ENCODE assay signal across 20 cellular contexts in the genomic region with DNA sequence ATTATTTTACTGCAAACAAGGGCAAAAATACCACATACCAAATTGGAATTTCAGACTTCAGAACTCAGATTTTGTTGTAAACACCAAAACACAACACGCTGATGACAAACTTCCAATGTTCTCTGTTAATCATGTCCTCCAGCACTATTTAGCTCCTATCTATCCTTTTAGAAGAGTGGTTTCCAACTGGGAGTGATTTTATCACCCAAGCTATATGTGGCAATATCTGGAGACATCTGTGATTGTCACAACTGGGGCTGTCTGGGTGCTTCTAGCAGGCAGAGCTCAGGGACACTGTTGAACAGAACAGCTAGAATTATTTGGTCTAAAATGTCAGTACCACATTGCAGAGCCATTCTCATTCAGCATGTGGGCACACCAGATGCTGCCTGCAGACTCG.
DNase-seq lines count a peak whose midpoint lies in the region; ATAC-seq and TF ChIP-seq lines count a peak whose summit lies in the region.
"Had no signal": no experiment of that assay in that cellular context is flagged by ENCODE, and none has a peak within 500 bp of the region (broad histone marks: within the 10 kb centered on the region; RNA-seq: fewer than 3 reads in every experiment).

No MANE protein-coding gene starts in this region.

- H3K36me3 ChIP-seq in DND-41 (ENCODE audit: insufficient read depth, low read length) (no peaks in the 10 kb centered on the region), HEK293 (ENCODE audit: control insufficient read depth in 2 of 2, insufficient read depth in 1 of 2, low read length in 2 of 2) (no peaks in the 10 kb centered on the region)
- H3K36me3 ChIP-seq: BE2C; BLaER1 treated with 17β-estradiol and CSF1 and Interleukin-3, amounts not matched to agents 10 nM and 100 nM had no signal

- DNase-seq in DND-41 (no peak), NAMALWA (ENCODE audit: low spot score) (no peak), NCI-H2081 treated with DMSO at 0.1 percent for 48 hours (lab: John Stamatoyannopoulos, UW) (no peak)
- DNase-seq: 8988T; ACHN; AML-193; BE2C; CD4-positive, alpha-beta T cell; CD8-positive, alpha-beta memory T cell; DMS 273 treated with DMSO at 0.1 percent for 48 hours; DMS79; GF-D8; GM23248; H7; HCEC 1CT had no signal

- no peak for TF ChIP-seq CTCF in DND-41 (IDR thresholded peaks at IDR 0.05; ENCODE audit: borderline replicate concordance, extremely low read depth, low read length, poor library complexity, severe bottlenecking)
- TF ChIP-seq CTCF in HEK293 (tag by site-specific recombination; IDR thresholded peaks at IDR 0.05), result no peak

- H3K79me2 ChIP-seq in DND-41 (ENCODE audit: insufficient read depth, low read length), result no peaks in the 10 kb centered on the region

- CTCF ChIA-PET in HEK293 (lab: Yijun Ruan, JAX), result interaction anchor here (0.6 to 0.9 kb wide), 2 partner anchors 18 to 32 kb away, joined by 3 to 4 read pairs; no protein-coding TSS in a partner anchor

- H3K4me2 ChIP-seq in DND-41 (ENCODE audit: insufficient read depth, low read length), result no peak overlapping the region
- H3K4me2 ChIP-seq: A549; BLaER1 treated with 17β-estradiol and CSF1 and Interleukin-3, amounts not matched to agents 10 nM and 100 nM had no signal

- H3K4me1 ChIP-seq in DND-41 (ENCODE audit: insufficient read depth, low read length) (peaks cover 52% of the 10 kb centered on the region), HEK293 (ENCODE audit: control insufficient read depth, insufficient read depth, low read length) (peaks cover 56% of the 10 kb centered on the region)
- H3K4me1 ChIP-seq: A549 had no signal

- no peaks in the 10 kb centered on the region for H4K20me1 ChIP-seq in DND-41 (ENCODE audit: insufficient read depth, low read length)
- H4K20me1 ChIP-seq: BLaER1 treated with 17β-estradiol and CSF1 and Interleukin-3, amounts not matched to agents 10 nM and 100 nM had no signal

- peak overlapping the region; percentile 98 for H3K27ac ChIP-seq in DND-41 (ENCODE audit: low read length)
- peak overlapping the region; percentile 17; the same call in 1 of the 2 replicates for H3K27ac ChIP-seq in HEK293 (ENCODE audit: extremely low read depth, low read depth, low read length)
- H3K27ac ChIP-seq: A549; BLaER1 treated with 17β-estradiol and CSF1 and Interleukin-3, amounts not matched to agents 10 nM and 100 nM; GM23248 had no signal

- no peak overlapping the region for H3K4me3 ChIP-seq in DND-41 (ENCODE audit: low read depth in 1 of 2, low read length in 2 of 2)
- no peak overlapping the region for H3K4me3 ChIP-seq in HEK293 (ENCODE audit: low read depth, low read length)
- H3K4me3 ChIP-seq: A549; BLaER1 treated with 17β-estradiol and CSF1 and Interleukin-3, amounts not matched to agents 10 nM and 100 nM; GM23248 had no signal

- no peak overlapping the region for H3K9ac ChIP-seq in DND-41 (ENCODE audit: low read depth, low read length)
- H3K9ac ChIP-seq: BLaER1 treated with 17β-estradiol and CSF1 and Interleukin-3, amounts not matched to agents 10 nM and 100 nM; GM23248 had no signal

- ATAC-seq in DND-41 (ENCODE audit: insufficient read depth, low read depth) (no peak), SK-N-SH treated with all-trans-retinoic acid at 6 μM for 48 hours (no peak), GM21723 (IDR thresholded peaks at IDR 0.05; ENCODE audit: unreplicated experiment) (no peak)
- ATAC-seq: A549 had no signal

- POLR2A ChIA-PET in HEK293 (lab: Yijun Ruan, JAX), result no interaction called here

- no peak overlapping the region for H2AFZ ChIP-seq in DND-41 (ENCODE audit: low read depth, low read length)
- H2AFZ ChIP-seq: GM23248 had no signal

- no peaks in the 10 kb centered on the region for H3K27me3 ChIP-seq in DND-41 (ENCODE audit: insufficient read depth, low read length, poor library complexity)
- H3K27me3 ChIP-seq: BE2C; BLaER1 treated with 17β-estradiol and CSF1 and Interleukin-3, amounts not matched to agents 10 nM and 100 nM had no signal

- H3K9me3 ChIP-seq in DND-41 (ENCODE audit: insufficient read depth, low read length, severe bottlenecking), result no peaks in the 10 kb centered on the region
- no peaks in the 10 kb centered on the region for H3K9me3 ChIP-seq in HEK293 (ENCODE audit: control insufficient read depth, insufficient read depth, low read depth, low read length)
- H3K9me3 ChIP-seq: A549; BE2C; BLaER1 treated with 17β-estradiol and CSF1 and Interleukin-3, amounts not matched to agents 10 nM and 100 nM had no signal

TF ChIP-seq in HEK293, 187 proteins besides CTCF, POLR2A, EP300 and RAD21:
- no peak for TF ChIP-seq ZNF660 (tag by site-specific recombination; IDR thresholded peaks at IDR 0.05)
- no peak for TF ChIP-seq ZBTB8A (tag by site-specific recombination; IDR thresholded peaks at IDR 0.05)

TF ChIP-seq in SK-N-SH treated with all-trans-retinoic acid at 6 μM for 48 hours, 23 proteins besides CTCF, POLR2A, EP300 and RAD21:
- 0 out of 2 replicates have a peak, but pooled peaks have one; percentile 19 for TF ChIP-seq ZNF70 (CRISPR knock-in tag; IDR thresholded peaks at IDR 0.05)
- TF ChIP-seq, protein P1, sequence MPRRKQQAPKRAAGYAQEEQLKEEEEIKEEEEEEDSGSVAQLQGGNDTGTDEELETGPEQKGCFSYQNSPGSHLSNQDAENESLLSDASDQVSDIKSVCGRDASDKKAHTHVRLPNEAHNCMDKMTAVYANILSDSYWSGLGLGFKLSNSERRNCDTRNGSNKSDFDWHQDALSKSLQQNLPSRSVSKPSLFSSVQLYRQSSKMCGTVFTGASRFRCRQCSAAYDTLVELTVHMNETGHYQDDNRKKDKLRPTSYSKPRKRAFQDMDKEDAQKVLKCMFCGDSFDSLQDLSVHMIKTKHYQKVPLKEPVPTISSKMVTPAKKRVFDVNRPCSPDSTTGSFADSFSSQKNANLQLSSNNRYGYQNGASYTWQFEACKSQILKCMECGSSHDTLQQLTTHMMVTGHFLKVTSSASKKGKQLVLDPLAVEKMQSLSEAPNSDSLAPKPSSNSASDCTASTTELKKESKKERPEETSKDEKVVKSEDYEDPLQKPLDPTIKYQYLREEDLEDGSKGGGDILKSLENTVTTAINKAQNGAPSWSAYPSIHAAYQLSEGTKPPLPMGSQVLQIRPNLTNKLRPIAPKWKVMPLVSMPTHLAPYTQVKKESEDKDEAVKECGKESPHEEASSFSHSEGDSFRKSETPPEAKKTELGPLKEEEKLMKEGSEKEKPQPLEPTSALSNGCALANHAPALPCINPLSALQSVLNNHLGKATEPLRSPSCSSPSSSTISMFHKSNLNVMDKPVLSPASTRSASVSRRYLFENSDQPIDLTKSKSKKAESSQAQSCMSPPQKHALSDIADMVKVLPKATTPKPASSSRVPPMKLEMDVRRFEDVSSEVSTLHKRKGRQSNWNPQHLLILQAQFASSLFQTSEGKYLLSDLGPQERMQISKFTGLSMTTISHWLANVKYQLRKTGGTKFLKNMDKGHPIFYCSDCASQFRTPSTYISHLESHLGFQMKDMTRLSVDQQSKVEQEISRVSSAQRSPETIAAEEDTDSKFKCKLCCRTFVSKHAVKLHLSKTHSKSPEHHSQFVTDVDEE (CRISPR knock-in tag; IDR thresholded peaks at IDR 0.05), result no peak
